Comparison of ENCODE assay signal across 8 cellular contexts in genomic region chr3:39107056-39107873, GRCh38. TPM values are rescaled to one million over a fixed set of nuclear protein-coding genes. Genes with fewer than 3 reads are reported as not detected.
DNase-seq lines count a peak whose midpoint lies in the region; ATAC-seq lines count a peak whose summit lies in the region.

Gene GORASP1, minus strand, starts transcription at chr3:39107627. Its CDS starts 86 bp downstream, at chr3:39107541.
A gene with protein sequence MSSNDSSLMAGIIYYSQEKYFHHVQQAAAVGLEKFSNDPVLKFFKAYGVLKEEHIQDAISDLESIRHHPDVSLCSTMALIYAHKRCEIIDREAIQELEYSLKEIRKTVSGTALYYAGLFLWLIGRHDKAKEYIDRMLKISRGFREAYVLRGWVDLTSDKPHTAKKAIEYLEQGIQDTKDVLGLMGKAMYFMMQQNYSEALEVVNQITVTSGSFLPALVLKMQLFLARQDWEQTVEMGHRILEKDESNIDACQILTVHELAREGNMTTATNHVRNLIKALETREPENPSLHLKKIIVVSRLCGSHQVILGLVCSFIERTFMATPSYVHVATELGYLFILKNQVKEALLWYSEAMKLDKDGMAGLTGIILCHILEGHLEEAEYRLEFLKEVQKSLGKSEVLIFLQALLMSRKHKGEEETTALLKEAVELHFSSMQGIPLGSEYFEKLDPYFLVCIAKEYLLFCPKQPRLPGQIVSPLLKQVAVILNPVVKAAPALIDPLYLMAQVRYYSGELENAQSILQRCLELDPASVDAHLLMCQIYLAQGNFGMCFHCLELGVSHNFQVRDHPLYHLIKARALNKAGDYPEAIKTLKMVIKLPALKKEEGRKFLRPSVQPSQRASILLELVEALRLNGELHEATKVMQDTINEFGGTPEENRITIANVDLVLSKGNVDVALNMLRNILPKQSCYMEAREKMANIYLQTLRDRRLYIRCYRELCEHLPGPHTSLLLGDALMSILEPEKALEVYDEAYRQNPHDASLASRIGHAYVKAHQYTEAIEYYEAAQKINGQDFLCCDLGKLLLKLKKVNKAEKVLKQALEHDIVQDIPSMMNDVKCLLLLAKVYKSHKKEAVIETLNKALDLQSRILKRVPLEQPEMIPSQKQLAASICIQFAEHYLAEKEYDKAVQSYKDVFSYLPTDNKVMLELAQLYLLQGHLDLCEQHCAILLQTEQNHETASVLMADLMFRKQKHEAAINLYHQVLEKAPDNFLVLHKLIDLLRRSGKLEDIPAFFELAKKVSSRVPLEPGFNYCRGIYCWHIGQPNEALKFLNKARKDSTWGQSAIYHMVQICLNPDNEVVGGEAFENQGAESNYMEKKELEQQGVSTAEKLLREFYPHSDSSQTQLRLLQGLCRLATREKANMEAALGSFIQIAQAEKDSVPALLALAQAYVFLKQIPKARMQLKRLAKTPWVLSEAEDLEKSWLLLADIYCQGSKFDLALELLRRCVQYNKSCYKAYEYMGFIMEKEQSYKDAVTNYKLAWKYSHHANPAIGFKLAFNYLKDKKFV (N-terminal part only) (plus strand): TSS chr3:39107680. CDS start chr3:39107838, 158 bp downstream.

- ATAC-seq in GM18867 (IDR thresholded peaks at IDR 0.05; ENCODE audit: unreplicated experiment), result peak; percentile 65
- peak; percentile 40 for ATAC-seq in HG03139 (IDR thresholded peaks at IDR 0.05; ENCODE audit: unreplicated experiment)
- peak; percentile 90 for ATAC-seq in left lobe of liver

- DNase-seq in AG08396 (ENCODE audit: low spot score) (peak; percentile 95), NCI-H345 treated with DMSO at 0.1 percent for 48 hours (lab: John Stamatoyannopoulos, UW; ENCODE audit: unreplicated experiment) (peak; percentile 56), cortex of kidney (lab: John Stamatoyannopoulos, UW) (peak; percentile 8), left lobe of liver (ENCODE audit: low spot score) (peak; percentile 92)
- DNase-seq in activated CD4-positive, alpha-beta T cell treated with anti-CD3 and anti-CD28 coated beads for 48 hours, result peak; percentile 68
- DNase-seq in stimulated activated CD4-positive, alpha-beta T cell treated with anti-CD3 and anti-CD28 coated beads, Interleukin-1b, Interleukin-23, amount 100 ng/mL, for 48 hours, result peak; percentile 54

RNA-seq across cellular contexts. Expression of gene GORASP1, which starts in this region (rescaled TPM):
- 39.4 TPM for total RNA-seq in left lobe of liver

RNA-seq across cellular contexts. Expression of the second gene that starts in this region (rescaled TPM):
- 2.3 TPM for total RNA-seq in left lobe of liver

Comparison
In these comparisons a context has a peak if more than half of its experiments do, and no peak if none do; other contexts are left out.
1. Peak in every context shown above with its lines: DNase-seq and ATAC-seq.
2. DNase-seq: peak in every context shown above with its lines; median percentile 95 in AG08396; 92 in left lobe of liver; 68 in activated CD4-positive, alpha-beta T cell treated with anti-CD3 and anti-CD28 coated beads for 48 hours; 56 in NCI-H345 treated with DMSO at 0.1 percent for 48 hours; 54 in stimulated activated CD4-positive, alpha-beta T cell treated with anti-CD3 and anti-CD28 coated beads, Interleukin-1b, Interleukin-23, amount 100 ng/mL, for 48 hours; 8 in cortex of kidney.
3. ATAC-seq: peak in every context shown above with its lines; median percentile 90 in left lobe of liver; 65 in GM18867; 40 in HG03139.